14 cellular contexts compared by ENCODE assay signal in the genomic region with DNA sequence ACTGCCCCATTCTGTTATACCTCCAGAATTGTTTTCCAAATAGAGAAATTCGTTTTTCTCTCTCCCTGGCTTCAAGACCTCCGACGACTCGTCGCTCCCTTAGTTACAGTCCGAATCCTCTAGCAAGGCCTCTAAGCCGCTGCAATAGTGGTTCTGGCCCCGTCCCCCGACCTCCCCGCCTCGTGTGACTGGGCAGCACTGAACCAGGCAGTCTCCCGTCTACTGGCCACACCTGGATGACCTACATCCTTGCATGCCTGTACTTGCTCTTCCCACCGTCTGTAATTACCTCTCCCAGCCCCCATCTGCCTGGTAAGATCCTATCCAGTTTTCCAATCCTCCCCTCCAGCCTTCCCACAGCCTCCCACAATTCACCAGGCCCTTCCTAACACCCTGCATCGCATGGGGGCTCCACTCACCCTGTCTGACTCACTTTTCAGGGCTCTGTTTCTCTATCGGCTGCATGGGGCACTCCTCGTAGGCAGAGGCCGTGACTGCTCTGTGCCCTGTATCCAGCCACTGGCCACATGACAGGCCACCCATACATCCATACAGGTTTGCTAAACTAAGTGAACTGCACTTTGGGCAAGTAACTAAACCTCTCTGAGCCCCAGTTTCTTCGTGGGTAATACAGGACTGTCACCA. TPM values are rescaled to one million over a fixed set of nuclear protein-coding genes. Genes with fewer than 3 reads are reported as not detected.
DNase-seq lines count a peak whose midpoint lies in the region; ATAC-seq and TF ChIP-seq lines count a peak whose summit lies in the region.
"Had no signal": no experiment of that assay in that cellular context is flagged by ENCODE, and none has a peak within 500 bp of the region (broad histone marks: within the 10 kb centered on the region; RNA-seq: fewer than 3 reads in every experiment).

No MANE protein-coding gene starts in this region.

- H2AFZ ChIP-seq in IMR-90 (replicated peaks; ENCODE audit: low read length, poor library complexity), result no peak overlapping the region

- no peaks in the 10 kb centered on the region for H3K27me3 Mint-ChIP-seq in brain
- H3K27me3 Mint-ChIP-seq in Calu3 (ENCODE audit: unreplicated experiment), result no peaks in the 10 kb centered on the region

- H3K4me1 Mint-ChIP-seq in brain, result peaks cover 38% of the 10 kb centered on the region
- no peaks in the 10 kb centered on the region for H3K4me1 Mint-ChIP-seq in Calu3 (ENCODE audit: low read depth, unreplicated experiment)

- H4K8ac ChIP-seq in IMR-90 (ENCODE audit: low read depth in 2 of 2, low read length in 2 of 2), result peak overlapping the region in 1 of 2 experiments; percentile 45; a peak in 2 of 4 replicates

- H3K27ac ChIP-seq in IMR-90 (ENCODE audit: insufficient read depth, low read length) (no peak overlapping the region), left lung (peak overlapping the region; percentile 4 to 48), skeletal muscle tissue (ENCODE audit: low read depth, low read length) (no peak overlapping the region)
- H3K27ac ChIP-seq: BLaER1, cardiac muscle cell had no signal

- H3K36me3 Mint-ChIP-seq in brain, result peaks cover 50% of the 10 kb centered on the region
- H3K36me3 Mint-ChIP-seq in Calu3 (ENCODE audit: insufficient read depth, unreplicated experiment), result no peaks in the 10 kb centered on the region

- dilution Hi-C loops in IMR-90 (cut with HindIII; ENCODE audit: low sequenced_read_pairs, unreplicated experiment), result no loop called here

- H2BK120ac ChIP-seq in IMR-90 (ENCODE audit: low read depth, low read length), result no peak overlapping the region

- no peak overlapping the region for H3K4ac ChIP-seq in IMR-90 (ENCODE audit: low read depth, low read length)

- H3K9me1 ChIP-seq in IMR-90 (ENCODE audit: insufficient read depth, low read length), result peaks cover 2% of the 10 kb centered on the region; the same call in 1 of the 2 replicates

- H3K9me3 ChIP-seq in IMR-90 (ENCODE audit: control insufficient read depth, insufficient read depth, low read length), result no peaks in the 10 kb centered on the region
- H3K9me3 ChIP-seq in left lung, result peaks cover 0 to 5% of the 10 kb centered on the region in 2 donors
- no peaks in the 10 kb centered on the region for H3K9me3 ChIP-seq in skeletal muscle tissue (ENCODE audit: control insufficient read depth in 3 of 3, low read length in 3 of 3)

- no peak for DNase-seq in IMR-90
- peak; percentile 8 to 36 for DNase-seq in left lung
- DNase-seq in occipital lobe (lab: John Stamatoyannopoulos, UW), result no peak
- no peak for DNase-seq in Calu3
- DNase-seq in hypothalamus (lab: John Stamatoyannopoulos, UW), result no peak
- DNase-seq: activated T-cell treated with anti-CD3 and anti-CD28 coated beads, Interleukin-2, amount 50 U/mL, for 4 hours; NCI-H1694; stimulated activated CD4-positive, alpha-beta T cell treated with anti-CD3 and anti-CD28 coated beads, Interleukin-2, amount 100 ng/mL, for 24 hours; stimulated activated naive CD4-positive, alpha-beta T cell treated with Interleukin-2 at 50 U/mL for 16 hours had no signal

- in situ Hi-C loops in IMR-90 (cut with MboI; ENCODE audit: low sequenced_read_pairs), result no loop called here

- H3K4me1 ChIP-seq in IMR-90 (ENCODE audit: control insufficient read depth, insufficient read depth, low read length), result no peaks in the 10 kb centered on the region; the same call in 1 of the 2 replicates
- peaks cover 0 to 14% of the 10 kb centered on the region in 2 donors for H3K4me1 ChIP-seq in left lung
- H3K4me1 ChIP-seq in skeletal muscle tissue (ENCODE audit: control insufficient read depth in 3 of 3, insufficient read depth in 3 of 3, low read length in 3 of 3), result peaks cover 18 to 30% (median 19%) of the 10 kb centered on the region in 3 donors

- H3K9ac ChIP-seq in IMR-90 (ENCODE audit: low read depth, low read length) (peak overlapping the region; percentile 21; the same call in 1 of the 2 replicates), skeletal muscle tissue (ENCODE audit: low read depth in 1 of 3, low read length in 3 of 3) (peak overlapping the region in 2 of 3 donors; percentile 22 to 45)
- H3K9ac ChIP-seq: BLaER1 had no signal

- H3K23ac ChIP-seq in IMR-90 (ENCODE audit: low read depth, low read length), result no peak overlapping the region

- POLR2A ChIA-PET in IMR-90 (lab: Charles Lee; ENCODE audit: unreplicated experiment), result no interaction called here

- no peak for TF ChIP-seq RAD21 in IMR-90 (IDR thresholded peaks at IDR 0.05; ENCODE audit: low read length)

- TF ChIP-seq POLR2A in IMR-90 (IDR thresholded peaks at IDR 0.05; ENCODE audit: low read depth, low read length), result no peak

- no peak overlapping the region for H2BK5ac ChIP-seq in IMR-90 (ENCODE audit: low read depth, low read length, poor library complexity, severe bottlenecking)

- H2AK5ac ChIP-seq in IMR-90 (ENCODE audit: low read depth, low read length), result peak overlapping the region; percentile 8; the same call in 1 of the 2 replicates

- H3K9me3 Mint-ChIP-seq in brain (peaks cover 14 to 34% (median 20%) of the 10 kb centered on the region in 5 experiments), Calu3 (ENCODE audit: low read depth, unreplicated experiment) (peaks cover 13% of the 10 kb centered on the region)
- H3K9me3 Mint-ChIP-seq: activated T-cell treated with anti-CD3 and anti-CD28 coated beads, Interleukin-2, amount 50 U/mL, for 4 hours had no signal

- H3K36me3 ChIP-seq in IMR-90 (ENCODE audit: control insufficient read depth, insufficient read depth, low read length) (no peaks in the 10 kb centered on the region), left lung (no peaks in the 10 kb centered on the region), skeletal muscle tissue (ENCODE audit: control insufficient read depth in 3 of 3, insufficient read depth in 3 of 3, low read length in 3 of 3) (no peaks in the 10 kb centered on the region)
- H3K36me3 ChIP-seq: cardiac muscle cell had no signal

- H3K18ac ChIP-seq in IMR-90 (ENCODE audit: low read depth, low read length), result no peak overlapping the region

- BruUV-seq in IMR-90 (replicated peaks; lab: Mats Ljungman, UMichigan) (no TSS peak), Calu3 (replicated peaks; lab: Mats Ljungman, UMichigan) (no TSS peak)

- no peak overlapping the region for H4K91ac ChIP-seq in IMR-90 (ENCODE audit: insufficient read depth, low read depth, low read length)

- TF ChIP-seq CTCF in IMR-90 (conservative IDR thresholded peaks at IDR 0.05; ENCODE audit: low read depth, low read length), result no peak
- no peak for TF ChIP-seq CTCF in brain (conservative IDR thresholded peaks at IDR 0.05)
- TF ChIP-seq CTCF in left lung (IDR thresholded peaks at IDR 0.05), result no peak
- TF ChIP-seq CTCF in Calu3 (IDR thresholded peaks at IDR 0.05; ENCODE audit: unreplicated experiment), result no peak

- intact Hi-C loops in IMR-90 (cut with micrococcal nuclease), result no loop called here
- intact Hi-C loops in left lung (cut with DNase I), result no loop called here
- intact Hi-C loops in Calu3 (cut with micrococcal nuclease; ENCODE audit: unreplicated experiment), result no loop called here

- no peak overlapping the region for H2AK9ac ChIP-seq in IMR-90 (replicated peaks; ENCODE audit: low read depth, low read length, poor library complexity)

- H3K4me3 Mint-ChIP-seq in brain (no peak overlapping the region), Calu3 (ENCODE audit: low read depth, unreplicated experiment) (no peak overlapping the region)
- H3K4me3 Mint-ChIP-seq: activated T-cell treated with anti-CD3 and anti-CD28 coated beads, Interleukin-2, amount 50 U/mL, for 4 hours had no signal

- H3K4me2 ChIP-seq in IMR-90 (ENCODE audit: low read depth, low read length), result no peak overlapping the region
- H3K4me2 ChIP-seq: BLaER1 had no signal

- 0 out of 2 replicates have a peak overlapping the region, but pooled peaks have one; percentile 35 for H3K14ac ChIP-seq in IMR-90 (replicated peaks; ENCODE audit: low read depth, low read length)

- no peak overlapping the region for H2BK20ac ChIP-seq in IMR-90 (ENCODE audit: low read depth, low read length)

- no peak overlapping the region; the same call in 1 of the 2 replicates for H4K5ac ChIP-seq in IMR-90 (ENCODE audit: low read depth, low read length)

- H3K27me3 ChIP-seq in IMR-90 (ENCODE audit: control insufficient read depth, insufficient read depth, low read length), result no peaks in the 10 kb centered on the region
- no peaks in the 10 kb centered on the region for H3K27me3 ChIP-seq in left lung
- no peaks in the 10 kb centered on the region for H3K27me3 ChIP-seq in skeletal muscle tissue (ENCODE audit: control insufficient read depth in 3 of 3, insufficient read depth in 3 of 3, low read length in 3 of 3)
- H3K27me3 ChIP-seq: BLaER1, cardiac muscle cell had no signal

- CTCF ChIA-PET in IMR-90 (lab: Yijun Ruan, JAX), result interaction anchor here (1.7 kb wide), 1 partner anchor 11 kb away, joined by 4 read pairs; no protein-coding TSS in a partner anchor
- CTCF ChIA-PET in Calu3 (lab: Charles Lee), result no interaction called here

- WGBS in IMR-90 (ENCODE audit: extremely low coverage in 2 of 2, insufficient read length in 1 of 2), 2 experiments, result 88% methylated on average over 13 of the region's 18 CpGs; no CpG with 5 or more reads in 1 of the 2 experiments

- no peak overlapping the region for H3K56ac ChIP-seq in IMR-90 (ENCODE audit: extremely low read depth, insufficient read depth, low read length)

- H4K20me1 ChIP-seq in IMR-90 (ENCODE audit: insufficient read depth, low read length), result no peaks in the 10 kb centered on the region

- ATAC-seq in IMR-90 (ENCODE audit: low read depth) (no peak; the same call in 1 of the 2 replicates), left lung (no peak), HG02571 (IDR thresholded peaks at IDR 0.05; ENCODE audit: unreplicated experiment) (no peak)
- ATAC-seq: activated T-cell treated with anti-CD3 and anti-CD28 coated beads, Interleukin-2, amount 50 U/mL, for 4 hours had no signal

- no peak overlapping the region for H2BK15ac ChIP-seq in IMR-90 (ENCODE audit: low read depth, low read length)

- H3K79me1 ChIP-seq in IMR-90 (ENCODE audit: low read depth in 1 of 2, low read length in 2 of 2), result peaks cover 16 to 22% of the 10 kb centered on the region in 2 experiments

- H3K27ac Mint-ChIP-seq in brain, result peak overlapping the region; percentile 27 to 96 (median 86)
- no peak overlapping the region for H3K27ac Mint-ChIP-seq in Calu3 (ENCODE audit: unreplicated experiment)

- H3K4me3 ChIP-seq in IMR-90 (ENCODE audit: insufficient read depth, low read depth, low read length) (no peak overlapping the region), left lung (no peak overlapping the region), skeletal muscle tissue (ENCODE audit: low read length in 3 of 3) (no peak overlapping the region)
- H3K4me3 ChIP-seq: BLaER1, cardiac muscle cell had no signal

TF ChIP-seq in IMR-90, 13 proteins besides CTCF, POLR2A, EP300 and RAD21 (continues in another document):
- TF ChIP-seq RCOR1 (IDR thresholded peaks at IDR 0.05; ENCODE audit: insufficient replicate concordance, low read length) (no peak), SMC3 (IDR thresholded peaks at IDR 0.05; ENCODE audit: low read depth, low read length) (no peak)

RNA-seq across cellular contexts. Expression of a gene that starts 32.9 kb away (rescaled TPM):
- total RNA-seq in IMR-90 (2012; rRNA removed) (13.1 and 14.7 TPM in 2 replicates), left lung (10 to 100 TPM; 11.3 to 13.5 TPM), skeletal muscle tissue (13.6 TPM), occipital lobe (24.2 TPM), Calu3 (2022) (25.9 and 29.2 TPM in 2 replicates)
- polyA plus RNA-seq in IMR-90 (2012; rRNA removed) (18.1 and 18.6 TPM in 2 replicates), brain (ENCODE audit: insufficient read depth, low read depth, low replicate concordance) (18.2 TPM)
- polyA plus RNA-seq in IMR-90 (2012; cell fraction: cytosol; rRNA removed), result 11.0 and 16.4 TPM in 2 replicates
- polyA plus RNA-seq in IMR-90 (2012; cell fraction: nucleus; rRNA removed; ENCODE audit: low replicate concordance), result 18.8 and 22.3 TPM in 2 replicates

Comparison
In these comparisons a context has a peak if more than half of its experiments do, and no peak if none do; other contexts are left out.
1. DNase-seq: peak in left lung (2 of 2); none in IMR-90 (single experiment), occipital lobe (single experiment), Calu3 (single experiment) and hypothalamus (0 of 51).
2. H3K27ac ChIP-seq: peak in left lung (2 of 2); none in IMR-90 (single experiment) and skeletal muscle tissue (single experiment).